1 cellular context compared by ENCODE assay signal in genomic region chr6:142944126-142945066, GRCh38.
TF ChIP-seq lines count a peak whose summit lies in the region.

No MANE protein-coding gene starts in this region.

TF ChIP-seq in HepG2, 621 proteins besides CTCF, POLR2A, EP300 and RAD21 (continued from another document and continues in another):
- TF ChIP-seq ZNF383 (CRISPR knock-in tag; IDR thresholded peaks at IDR 0.05; ENCODE audit: borderline replicate concordance): no peak
- TF ChIP-seq ZNF607 (CRISPR knock-in tag; IDR thresholded peaks at IDR 0.05; ENCODE audit: borderline replicate concordance): peak; percentile 1; the same call in 1 of the 2 replicates
- TF ChIP-seq, protein P1, sequence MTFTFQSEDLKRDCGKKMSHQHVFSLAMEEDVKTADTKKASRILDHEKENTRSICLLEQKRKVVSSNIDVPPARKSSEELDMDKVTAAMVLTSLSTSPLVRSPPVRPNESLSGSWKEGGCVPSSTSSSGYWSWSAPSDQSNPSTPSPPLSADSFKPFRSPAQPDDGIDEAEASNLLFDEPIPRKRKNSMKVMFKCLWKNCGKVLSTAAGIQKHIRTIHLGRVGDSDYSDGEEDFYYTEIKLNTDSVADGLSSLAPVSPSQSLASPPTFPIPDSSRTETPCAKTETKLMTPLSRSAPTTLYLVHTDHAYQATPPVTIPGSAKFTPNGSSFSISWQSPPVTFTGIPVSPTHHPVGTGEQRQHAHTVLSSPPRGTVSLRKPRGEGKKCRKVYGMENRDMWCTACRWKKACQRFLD (CRISPR knock-in tag; IDR thresholded peaks at IDR 0.05; ENCODE audit: borderline replicate concordance): 0 out of 2 replicates have a peak, but pooled peaks have one; percentile 80
- TF ChIP-seq ZSCAN5A (CRISPR knock-in tag; IDR thresholded peaks at IDR 0.05; ENCODE audit: borderline replicate concordance): peak; percentile 58; the same call in 1 of the 2 replicates
- TF ChIP-seq, protein P2, sequence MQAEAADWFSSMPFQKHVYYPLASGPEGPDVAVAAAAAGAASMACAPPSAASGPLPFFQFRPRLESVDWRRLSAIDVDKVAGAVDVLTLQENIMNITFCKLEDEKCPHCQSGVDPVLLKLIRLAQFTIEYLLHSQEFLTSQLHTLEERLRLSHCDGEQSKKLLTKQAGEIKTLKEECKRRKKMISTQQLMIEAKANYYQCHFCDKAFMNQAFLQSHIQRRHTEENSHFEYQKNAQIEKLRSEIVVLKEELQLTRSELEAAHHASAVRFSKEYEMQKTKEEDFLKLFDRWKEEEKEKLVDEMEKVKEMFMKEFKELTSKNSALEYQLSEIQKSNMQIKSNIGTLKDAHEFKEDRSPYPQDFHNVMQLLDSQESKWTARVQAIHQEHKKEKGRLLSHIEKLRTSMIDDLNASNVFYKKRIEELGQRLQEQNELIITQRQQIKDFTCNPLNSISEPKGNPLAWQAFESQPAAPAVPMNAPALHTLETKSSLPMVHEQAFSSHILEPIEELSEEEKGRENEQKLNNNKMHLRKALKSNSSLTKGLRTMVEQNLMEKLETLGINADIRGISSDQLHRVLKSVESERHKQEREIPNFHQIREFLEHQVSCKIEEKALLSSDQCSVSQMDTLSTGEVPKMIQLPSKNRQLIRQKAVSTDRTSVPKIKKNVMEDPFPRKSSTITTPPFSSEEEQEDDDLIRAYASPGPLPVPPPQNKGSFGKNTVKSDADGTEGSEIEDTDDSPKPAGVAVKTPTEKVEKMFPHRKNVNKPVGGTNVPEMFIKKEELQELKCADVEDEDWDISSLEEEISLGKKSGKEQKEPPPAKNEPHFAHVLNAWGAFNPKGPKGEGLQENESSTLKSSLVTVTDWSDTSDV (CRISPR knock-in tag; IDR thresholded peaks at IDR 0.05): peak; percentile 91
- peak; percentile 83 for TF ChIP-seq ZBTB7A (CRISPR knock-in tag; IDR thresholded peaks at IDR 0.05)
- no peak for TF ChIP-seq ZNF180 (CRISPR knock-in tag; IDR thresholded peaks at IDR 0.05; ENCODE audit: borderline replicate concordance, low read depth)
- TF ChIP-seq ZNF639 (CRISPR knock-in tag; conservative IDR thresholded peaks at IDR 0.05): 0 out of 2 replicates have a peak, but pooled peaks have one; percentile 28
- TF ChIP-seq ZNF770 (CRISPR knock-in tag; IDR thresholded peaks at IDR 0.05): 0 out of 2 replicates have a peak, but pooled peaks have one; percentile 11
- TF ChIP-seq ZNF382 (CRISPR knock-in tag; IDR thresholded peaks at IDR 0.05; ENCODE audit: borderline replicate concordance): no peak
- 0 out of 2 replicates have a peak, but pooled peaks have one; percentile 8 for TF ChIP-seq ZNF276 (CRISPR knock-in tag; IDR thresholded peaks at IDR 0.05; ENCODE audit: low read depth)
- TF ChIP-seq PITX1 (CRISPR knock-in tag; IDR thresholded peaks at IDR 0.05): 0 out of 2 replicates have a peak, but pooled peaks have one; percentile 22
- TF ChIP-seq ZNF24 (IDR thresholded peaks at IDR 0.05): no peak
- TF ChIP-seq REPIN1 (CRISPR knock-in tag; IDR thresholded peaks at IDR 0.05; ENCODE audit: borderline replicate concordance, low read depth): no peak; the same call in 1 of the 2 replicates
- peak; percentile 65; the same call in 1 of the 2 replicates for TF ChIP-seq ZNF788 (CRISPR knock-in tag; IDR thresholded peaks at IDR 0.05; ENCODE audit: borderline replicate concordance)
- no peak for TF ChIP-seq KDM5A (IDR thresholded peaks at IDR 0.05; ENCODE audit: borderline replicate concordance, low read length)
- no peak for TF ChIP-seq ZNF282 (IDR thresholded peaks at IDR 0.05; ENCODE audit: partially characterized antibody)
- 0 out of 2 replicates have a peak, but pooled peaks have one; percentile 43 for TF ChIP-seq SMAD1 (CRISPR knock-in tag; IDR thresholded peaks at IDR 0.05; ENCODE audit: borderline replicate concordance, low read depth)
- TF ChIP-seq HOXA9 (CRISPR knock-in tag; IDR thresholded peaks at IDR 0.05; ENCODE audit: borderline replicate concordance): peak; percentile 38
- TF ChIP-seq, protein P3, sequence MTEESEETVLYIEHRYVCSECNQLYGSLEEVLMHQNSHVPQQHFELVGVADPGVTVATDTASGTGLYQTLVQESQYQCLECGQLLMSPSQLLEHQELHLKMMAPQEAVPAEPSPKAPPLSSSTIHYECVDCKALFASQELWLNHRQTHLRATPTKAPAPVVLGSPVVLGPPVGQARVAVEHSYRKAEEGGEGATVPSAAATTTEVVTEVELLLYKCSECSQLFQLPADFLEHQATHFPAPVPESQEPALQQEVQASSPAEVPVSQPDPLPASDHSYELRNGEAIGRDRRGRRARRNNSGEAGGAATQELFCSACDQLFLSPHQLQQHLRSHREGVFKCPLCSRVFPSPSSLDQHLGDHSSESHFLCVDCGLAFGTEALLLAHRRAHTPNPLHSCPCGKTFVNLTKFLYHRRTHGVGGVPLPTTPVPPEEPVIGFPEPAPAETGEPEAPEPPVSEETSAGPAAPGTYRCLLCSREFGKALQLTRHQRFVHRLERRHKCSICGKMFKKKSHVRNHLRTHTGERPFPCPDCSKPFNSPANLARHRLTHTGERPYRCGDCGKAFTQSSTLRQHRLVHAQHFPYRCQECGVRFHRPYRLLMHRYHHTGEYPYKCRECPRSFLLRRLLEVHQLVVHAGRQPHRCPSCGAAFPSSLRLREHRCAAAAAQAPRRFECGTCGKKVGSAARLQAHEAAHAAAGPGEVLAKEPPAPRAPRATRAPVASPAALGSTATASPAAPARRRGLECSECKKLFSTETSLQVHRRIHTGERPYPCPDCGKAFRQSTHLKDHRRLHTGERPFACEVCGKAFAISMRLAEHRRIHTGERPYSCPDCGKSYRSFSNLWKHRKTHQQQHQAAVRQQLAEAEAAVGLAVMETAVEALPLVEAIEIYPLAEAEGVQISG (CRISPR knock-in tag; IDR thresholded peaks at IDR 0.05): peak; percentile 68; the same call in 1 of the 2 replicates
- TF ChIP-seq ZBTB1 (CRISPR knock-in tag; IDR thresholded peaks at IDR 0.05; ENCODE audit: borderline replicate concordance): no peak
- peak; percentile 76 for TF ChIP-seq FOXC1 (CRISPR knock-in tag; IDR thresholded peaks at IDR 0.05; ENCODE audit: borderline replicate concordance)
- TF ChIP-seq ZSCAN31 (CRISPR knock-in tag; IDR thresholded peaks at IDR 0.05; ENCODE audit: low read depth): peak; percentile 51; the same call in 1 of the 2 replicates
- TF ChIP-seq CHCHD3 (CRISPR knock-in tag; IDR thresholded peaks at IDR 0.05): no peak
- TF ChIP-seq PTBP1 (IDR thresholded peaks at IDR 0.05; ENCODE audit: low read depth, low read length, poor library complexity, severe bottlenecking): peak; percentile 96
- no peak; the same call in 1 of the 2 replicates for TF ChIP-seq HINFP (CRISPR knock-in tag; IDR thresholded peaks at IDR 0.05; ENCODE audit: low read depth)
- peak; percentile 65; the same call in 1 of the 2 replicates for TF ChIP-seq ZFP41 (CRISPR knock-in tag; IDR thresholded peaks at IDR 0.05; ENCODE audit: borderline replicate concordance)
- no peak for TF ChIP-seq THYN1 (CRISPR knock-in tag; IDR thresholded peaks at IDR 0.05; ENCODE audit: borderline replicate concordance, low read depth)
- TF ChIP-seq ZNF20 (CRISPR knock-in tag; IDR thresholded peaks at IDR 0.05): 0 out of 2 replicates have a peak, but pooled peaks have one; percentile 88
- TF ChIP-seq KAT7 (CRISPR knock-in tag; IDR thresholded peaks at IDR 0.05; ENCODE audit: borderline replicate concordance): no peak
- TF ChIP-seq ZNF724P (CRISPR knock-in tag; IDR thresholded peaks at IDR 0.05; ENCODE audit: borderline replicate concordance): peak; percentile 79; the same call in 1 of the 2 replicates
- no peak for TF ChIP-seq ZNF207 (IDR thresholded peaks at IDR 0.05; ENCODE audit: borderline replicate concordance)
- TF ChIP-seq KMT2B (CRISPR knock-in tag; IDR thresholded peaks at IDR 0.05): peak; percentile 76
- peak; percentile 33; the same call in 1 of the 2 replicates for TF ChIP-seq DR1 (CRISPR knock-in tag; IDR thresholded peaks at IDR 0.05)
- TF ChIP-seq, protein P4, sequence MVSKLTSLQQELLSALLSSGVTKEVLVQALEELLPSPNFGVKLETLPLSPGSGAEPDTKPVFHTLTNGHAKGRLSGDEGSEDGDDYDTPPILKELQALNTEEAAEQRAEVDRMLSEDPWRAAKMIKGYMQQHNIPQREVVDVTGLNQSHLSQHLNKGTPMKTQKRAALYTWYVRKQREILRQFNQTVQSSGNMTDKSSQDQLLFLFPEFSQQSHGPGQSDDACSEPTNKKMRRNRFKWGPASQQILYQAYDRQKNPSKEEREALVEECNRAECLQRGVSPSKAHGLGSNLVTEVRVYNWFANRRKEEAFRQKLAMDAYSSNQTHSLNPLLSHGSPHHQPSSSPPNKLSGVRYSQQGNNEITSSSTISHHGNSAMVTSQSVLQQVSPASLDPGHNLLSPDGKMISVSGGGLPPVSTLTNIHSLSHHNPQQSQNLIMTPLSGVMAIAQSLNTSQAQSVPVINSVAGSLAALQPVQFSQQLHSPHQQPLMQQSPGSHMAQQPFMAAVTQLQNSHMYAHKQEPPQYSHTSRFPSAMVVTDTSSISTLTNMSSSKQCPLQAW (CRISPR knock-in tag; IDR thresholded peaks at IDR 0.05): peak; percentile 62; the same call in 1 of the 2 replicates
- TF ChIP-seq FOXP1 (IDR thresholded peaks at IDR 0.05): no peak
- TF ChIP-seq FOXP1 (CRISPR knock-in tag; IDR thresholded peaks at IDR 0.05): no peak; the same call in 1 of the 2 replicates
- TF ChIP-seq ZNF652 (CRISPR knock-in tag; IDR thresholded peaks at IDR 0.05; ENCODE audit: borderline replicate concordance, low read depth): no peak
- 0 out of 2 replicates have a peak, but pooled peaks have one; percentile 75 for TF ChIP-seq ZNF550 (CRISPR knock-in tag; IDR thresholded peaks at IDR 0.05; ENCODE audit: borderline replicate concordance)
- 0 out of 2 replicates have a peak, but pooled peaks have one; percentile 67 for TF ChIP-seq NONO (IDR thresholded peaks at IDR 0.05)
- TF ChIP-seq NONO (CRISPR knock-in tag; conservative IDR thresholded peaks at IDR 0.05): peak; percentile 79
